In the genomic region with DNA sequence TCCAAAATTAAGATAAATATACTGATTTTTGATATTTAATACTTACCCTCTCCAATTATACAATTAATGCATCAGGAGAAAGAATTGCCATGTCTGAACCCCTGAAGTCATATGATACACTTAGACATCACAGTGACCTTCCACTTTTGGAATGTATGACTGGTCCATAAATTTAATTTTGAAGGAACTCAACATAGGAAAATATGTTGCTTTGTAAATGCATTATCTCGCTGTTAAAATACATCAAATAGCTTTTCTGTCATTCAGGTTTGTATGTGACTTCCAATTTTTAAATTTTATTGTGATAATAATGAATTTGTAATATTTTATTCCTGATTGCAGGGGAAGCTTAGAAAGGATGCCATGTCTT, we compare ENCODE assay signal across 1 cellular context.
TF ChIP-seq lines count a peak whose summit lies in the region.

No MANE protein-coding gene starts in this region.

TF ChIP-seq in HEK293, 187 proteins besides CTCF, POLR2A, EP300 and RAD21:
- TF ChIP-seq ZNF184 (tag by site-specific recombination; IDR thresholded peaks at IDR 0.05): 0 out of 2 replicates have a peak, but pooled peaks have one; percentile 10
- TF ChIP-seq, protein P1, sequence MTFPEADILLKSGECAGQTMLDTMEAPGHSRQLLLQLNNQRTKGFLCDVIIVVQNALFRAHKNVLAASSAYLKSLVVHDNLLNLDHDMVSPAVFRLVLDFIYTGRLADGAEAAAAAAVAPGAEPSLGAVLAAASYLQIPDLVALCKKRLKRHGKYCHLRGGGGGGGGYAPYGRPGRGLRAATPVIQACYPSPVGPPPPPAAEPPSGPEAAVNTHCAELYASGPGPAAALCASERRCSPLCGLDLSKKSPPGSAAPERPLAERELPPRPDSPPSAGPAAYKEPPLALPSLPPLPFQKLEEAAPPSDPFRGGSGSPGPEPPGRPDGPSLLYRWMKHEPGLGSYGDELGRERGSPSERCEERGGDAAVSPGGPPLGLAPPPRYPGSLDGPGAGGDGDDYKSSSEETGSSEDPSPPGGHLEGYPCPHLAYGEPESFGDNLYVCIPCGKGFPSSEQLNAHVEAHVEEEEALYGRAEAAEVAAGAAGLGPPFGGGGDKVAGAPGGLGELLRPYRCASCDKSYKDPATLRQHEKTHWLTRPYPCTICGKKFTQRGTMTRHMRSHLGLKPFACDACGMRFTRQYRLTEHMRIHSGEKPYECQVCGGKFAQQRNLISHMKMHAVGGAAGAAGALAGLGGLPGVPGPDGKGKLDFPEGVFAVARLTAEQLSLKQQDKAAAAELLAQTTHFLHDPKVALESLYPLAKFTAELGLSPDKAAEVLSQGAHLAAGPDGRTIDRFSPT (tag by site-specific recombination; IDR thresholded peaks at IDR 0.05): peak; percentile 41; the same call in 1 of the 2 replicates
- no peak for TF ChIP-seq ZNF776 (tag by site-specific recombination; IDR thresholded peaks at IDR 0.05; ENCODE audit: borderline replicate concordance)
